ENCODE assay signal across 1 cellular context in genomic region chr2:216571909-216572513, GRCh38.
A peak's percentile ranks its signal among the peaks of the same experiment; 100 is the strongest.
TF ChIP-seq lines count a peak whose summit lies in the region.

No MANE protein-coding gene starts in this region.

TF ChIP-seq in HepG2, 621 proteins besides CTCF, POLR2A, EP300 and RAD21 (continued from another document):
- TF ChIP-seq ZNF142 (CRISPR knock-in tag; IDR thresholded peaks at IDR 0.05), result no peak
- TF ChIP-seq HIVEP1 (CRISPR knock-in tag; IDR thresholded peaks at IDR 0.05), result no peak
- TF ChIP-seq ADNP (CRISPR knock-in tag; IDR thresholded peaks at IDR 0.05), result no peak
- TF ChIP-seq FIP1L1 (IDR thresholded peaks at IDR 0.05; ENCODE audit: borderline replicate concordance, insufficient read depth, low read depth, low read length), result no peak
- no peak for TF ChIP-seq ZNF512 (CRISPR knock-in tag; IDR thresholded peaks at IDR 0.05)
- TF ChIP-seq ISX (CRISPR knock-in tag; conservative IDR thresholded peaks at IDR 0.05), result no peak
- TF ChIP-seq TP53 (CRISPR knock-in tag; conservative IDR thresholded peaks at IDR 0.05), result no peak
- TF ChIP-seq ZFP90 (CRISPR knock-in tag; IDR thresholded peaks at IDR 0.05; ENCODE audit: borderline replicate concordance), result no peak
- TF ChIP-seq HIC2 (CRISPR knock-in tag; IDR thresholded peaks at IDR 0.05; ENCODE audit: low read depth), result no peak
- no peak for TF ChIP-seq MLLT10 (CRISPR knock-in tag; IDR thresholded peaks at IDR 0.05)
- TF ChIP-seq TBL1XR1 (IDR thresholded peaks at IDR 0.05; ENCODE audit: borderline replicate concordance, low read length, partially characterized antibody), result no peak
- TF ChIP-seq ZNF441 (CRISPR knock-in tag; IDR thresholded peaks at IDR 0.05; ENCODE audit: borderline replicate concordance), result no peak
- TF ChIP-seq MYPOP (CRISPR knock-in tag; IDR thresholded peaks at IDR 0.05), result 0 out of 2 replicates have a peak, but pooled peaks have one; percentile 15
- no peak for TF ChIP-seq ATRX (CRISPR knock-in tag; IDR thresholded peaks at IDR 0.05; ENCODE audit: borderline replicate concordance)
- no peak for TF ChIP-seq ZNF281 (CRISPR knock-in tag; IDR thresholded peaks at IDR 0.05; ENCODE audit: borderline replicate concordance)
- TF ChIP-seq ZNF563 (CRISPR knock-in tag; IDR thresholded peaks at IDR 0.05), result no peak
- TF ChIP-seq SRSF1 (optimal IDR thresholded peaks at IDR 0.05; ENCODE audit: low read depth, low read length), result no peak
- TF ChIP-seq SOX6 (IDR thresholded peaks at IDR 0.05), result no peak
- TF ChIP-seq SOX6 (CRISPR knock-in tag; IDR thresholded peaks at IDR 0.05), result peak; percentile 68; the same call in 1 of the 2 replicates
- TF ChIP-seq THAP8 (CRISPR knock-in tag; IDR thresholded peaks at IDR 0.05; ENCODE audit: borderline replicate concordance), result no peak
- TF ChIP-seq MTERF4 (CRISPR knock-in tag; IDR thresholded peaks at IDR 0.05), result no peak
- TF ChIP-seq NFE2L2 (IDR thresholded peaks at IDR 0.05; ENCODE audit: low read length), result 0 out of 2 replicates have a peak, but pooled peaks have one; percentile 7
- no peak for TF ChIP-seq ZSCAN20 (CRISPR knock-in tag; IDR thresholded peaks at IDR 0.05; ENCODE audit: borderline replicate concordance)
- no peak for TF ChIP-seq ZNF556 (CRISPR knock-in tag; IDR thresholded peaks at IDR 0.05; ENCODE audit: borderline replicate concordance)
- TF ChIP-seq ZNF598 (CRISPR knock-in tag; IDR thresholded peaks at IDR 0.05; ENCODE audit: borderline replicate concordance), result no peak
- no peak for TF ChIP-seq GLI4 (CRISPR knock-in tag; IDR thresholded peaks at IDR 0.05; ENCODE audit: borderline replicate concordance)
- no peak for TF ChIP-seq MATR3 (CRISPR knock-in tag; IDR thresholded peaks at IDR 0.05)
- TF ChIP-seq MAFK (conservative IDR thresholded peaks at IDR 0.05 in 1 of 2, IDR thresholded peaks at IDR 0.05 in 1 of 2; ENCODE audit: low read length in 2 of 2), result peak; percentile 86 to 88
- no peak for TF ChIP-seq ZBTB46 (CRISPR knock-in tag; IDR thresholded peaks at IDR 0.05; ENCODE audit: borderline replicate concordance)
- no peak for TF ChIP-seq ZNF44 (CRISPR knock-in tag; IDR thresholded peaks at IDR 0.05)
- no peak for TF ChIP-seq ZNF883 (CRISPR knock-in tag; IDR thresholded peaks at IDR 0.05; ENCODE audit: not compliant biosample characterization)
- no peak for TF ChIP-seq SP5 (CRISPR knock-in tag; IDR thresholded peaks at IDR 0.05; ENCODE audit: borderline replicate concordance, low read depth)
- TF ChIP-seq ZNF317 (CRISPR knock-in tag; IDR thresholded peaks at IDR 0.05), result no peak
